9 cellular contexts compared by ENCODE assay signal in genomic region chr11:108654994-108655631, GRCh38. TPM values are rescaled to one million over a fixed set of nuclear protein-coding genes. Genes with fewer than 3 reads are reported as not detected.
DNase-seq lines count a peak whose midpoint lies in the region; ATAC-seq lines count a peak whose summit lies in the region.
"Had no signal": no experiment of that assay in that cellular context is flagged by ENCODE, and none has a peak within 500 bp of the region (broad histone marks: within the 10 kb centered on the region; RNA-seq: fewer than 3 reads in every experiment).

No MANE protein-coding gene starts in this region.

- peak; percentile 39 for ATAC-seq in activated CD4-positive, alpha-beta T cell treated with anti-CD3 and anti-CD28 coated beads for 36 hours
- ATAC-seq in HG03439 (IDR thresholded peaks at IDR 0.05; ENCODE audit: unreplicated experiment): no peak

- H3K4me1 Mint-ChIP-seq in activated CD4-positive, alpha-beta T cell treated with anti-CD3 and anti-CD28 coated beads for 36 hours: no peaks in the 10 kb centered on the region

- no peak overlapping the region for H3K4me3 ChIP-seq in Jurkat, Clone E6-1 (ENCODE audit: low read length)

- no peaks in the 10 kb centered on the region for H3K36me3 Mint-ChIP-seq in activated CD4-positive, alpha-beta T cell treated with anti-CD3 and anti-CD28 coated beads for 36 hours (ENCODE audit: low read depth)
- H3K36me3 Mint-ChIP-seq: activated naive CD8-positive, alpha-beta T cell had no signal

- intact Hi-C loops in activated CD4-positive, alpha-beta T cell treated with anti-CD3 and anti-CD28 coated beads for 36 hours (cut with DNase I, micrococcal nuclease): loop anchor here (1.0 to 2.0 kb wide), 2 partner anchors 646 to 739 kb away; partner anchors contain the start of gene CUL5 (in 1 of the 2)

- no peaks in the 10 kb centered on the region for H3K9me3 Mint-ChIP-seq in activated CD4-positive, alpha-beta T cell treated with anti-CD3 and anti-CD28 coated beads for 36 hours (ENCODE audit: low read depth)

- H3K27me3 Mint-ChIP-seq in activated CD4-positive, alpha-beta T cell treated with anti-CD3 and anti-CD28 coated beads for 36 hours: peaks cover 3% of the 10 kb centered on the region
- H3K27me3 Mint-ChIP-seq: activated naive CD8-positive, alpha-beta T cell had no signal

- H3K4me3 Mint-ChIP-seq in activated CD4-positive, alpha-beta T cell treated with anti-CD3 and anti-CD28 coated beads for 36 hours: no peak overlapping the region
- H3K4me3 Mint-ChIP-seq: activated naive CD8-positive, alpha-beta T cell had no signal

- CTCF ChIA-PET in activated CD4-positive, alpha-beta T cell treated with anti-CD3 and anti-CD28 coated beads for 36 hours (lab: Charles Lee): interaction anchor here (0.6 to 1.4 kb wide), 5 partner anchors 7 to 1841 kb away, joined by 3 to 7 read pairs (median 3); partner anchors contain the start of gene DDX10

- POLR2A ChIA-PET in activated CD4-positive, alpha-beta T cell treated with anti-CD3 and anti-CD28 coated beads for 36 hours (lab: Charles Lee): interaction anchor here (0.7 kb wide), 1 partner anchor 188 kb away, joined by 3 read pairs; the partner anchor contains the start of gene C11orf65

- DNase-seq in activated CD4-positive, alpha-beta T cell treated with anti-CD3 and anti-CD28 coated beads for 36 hours: peak; percentile 60
- no peak for DNase-seq in activated CD4-positive, alpha-beta T cell treated with anti-CD3 and anti-CD28 coated beads for 1 hour
- DNase-seq in Jurkat, Clone E6-1 (ENCODE audit: low read depth, low spot score): peak; percentile 14
- peak; percentile 58 for DNase-seq in RPMI8226
- peak; percentile 12 for DNase-seq in effector CD4-positive, alpha-beta T cell
- peak; percentile 36 for DNase-seq in midbrain (lab: John Stamatoyannopoulos, UW)
- DNase-seq in NCI-H774 (lab: John Stamatoyannopoulos, UW): no peak

- H3K27ac Mint-ChIP-seq in activated CD4-positive, alpha-beta T cell treated with anti-CD3 and anti-CD28 coated beads for 36 hours: no peak overlapping the region
- H3K27ac Mint-ChIP-seq: activated naive CD8-positive, alpha-beta T cell had no signal

RNA-seq across cellular contexts. Expression of gene DDX10, which starts 9.8 kb away (rescaled TPM):
- total RNA-seq in activated CD4-positive, alpha-beta T cell treated with anti-CD3 and anti-CD28 coated beads for 36 hours: 10 to 100 TPM; 45.8 to 50.9 TPM
- 37.0 TPM for polyA plus RNA-seq in Jurkat, Clone E6-1 (2012; ENCODE audit: insufficient read depth, insufficient read length)

Comparison
In these comparisons a context has a peak if more than half of its experiments do, and no peak if none do; other contexts are left out.
1. DNase-seq: peak in activated CD4-positive, alpha-beta T cell treated with anti-CD3 and anti-CD28 coated beads for 36 hours (single experiment), Jurkat, Clone E6-1 (single experiment), RPMI8226 (single experiment), effector CD4-positive, alpha-beta T cell (single experiment) and midbrain (single experiment); none in activated CD4-positive, alpha-beta T cell treated with anti-CD3 and anti-CD28 coated beads for 1 hour (single experiment) and NCI-H774 (single experiment).